ENCODE assay signal across 8 cellular contexts in the genomic region with DNA sequence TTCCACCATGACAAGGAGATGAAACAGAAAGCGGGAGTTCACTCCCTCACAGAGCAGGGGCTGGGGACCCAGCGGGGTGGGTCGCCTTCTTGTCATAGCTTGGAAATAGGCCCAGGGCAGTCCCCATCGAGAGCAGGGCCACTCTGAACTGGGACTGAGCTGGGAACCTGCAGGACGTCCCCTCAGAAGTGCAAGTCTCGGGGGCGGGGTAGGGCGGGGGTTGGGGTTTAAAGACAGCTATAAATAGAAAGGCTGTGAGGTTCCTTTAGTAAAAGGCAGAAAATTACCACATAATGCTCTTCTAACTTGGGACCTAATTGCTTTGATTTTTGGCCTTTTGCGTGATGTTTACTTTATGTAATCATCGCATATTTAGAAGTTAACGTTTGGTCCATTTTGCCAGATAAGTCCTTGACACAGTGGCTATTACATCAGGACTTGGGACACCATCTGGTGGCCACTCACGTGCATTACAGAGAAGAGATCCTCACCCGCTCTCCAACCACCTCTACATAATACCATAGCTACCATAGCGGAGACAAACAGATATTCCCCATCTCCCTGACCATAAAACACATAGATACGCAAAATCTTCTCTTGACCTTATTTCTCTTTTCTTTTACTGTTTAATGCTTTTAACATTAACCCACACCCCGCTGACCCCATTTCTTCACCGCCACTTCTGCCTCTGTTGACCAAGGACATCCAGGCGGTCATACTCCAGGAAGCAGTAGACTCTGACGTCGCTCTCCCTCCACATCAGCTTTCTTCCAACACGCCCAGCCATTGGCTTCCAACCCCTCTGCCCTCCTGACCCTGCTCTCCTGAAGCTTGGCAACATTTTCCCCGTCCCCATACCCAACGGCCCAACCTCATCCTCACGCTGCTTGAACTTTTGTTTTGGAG. TPM values are rescaled to one million over a fixed set of nuclear protein-coding genes. Genes with fewer than 3 reads are reported as not detected.
A peak's percentile ranks its signal among the peaks of the same experiment; 100 is the strongest.
DNase-seq lines count a peak whose midpoint lies in the region; ATAC-seq and TF ChIP-seq lines count a peak whose summit lies in the region.
"Had no signal": no experiment of that assay in that cellular context is flagged by ENCODE, and none has a peak within 500 bp of the region (broad histone marks: within the 10 kb centered on the region; RNA-seq: fewer than 3 reads in every experiment).

No MANE protein-coding gene starts in this region.

- H3K9me3 ChIP-seq in HUES6 (ENCODE audit: control insufficient read depth, insufficient read depth, low read depth, low read length) (no peaks in the 10 kb centered on the region), adrenal gland (replicated peaks in 1 of 3) (no peaks in the 10 kb centered on the region), heart left ventricle (no peaks in the 10 kb centered on the region), psoas muscle (no peaks in the 10 kb centered on the region)

- H3K27ac ChIP-seq in HUES6 (ENCODE audit: low read depth, low read length) (no peak overlapping the region), adrenal gland (no peak overlapping the region), heart left ventricle (no peak overlapping the region), psoas muscle (no peak overlapping the region)
- H3K27ac ChIP-seq: epithelial cell of prostate had no signal

- TF ChIP-seq CTCF in adrenal gland (IDR thresholded peaks at IDR 0.05) (peak; percentile 54 to 85 (median 80)), heart left ventricle (IDR thresholded peaks at IDR 0.05) (peak; percentile 78 to 90 (median 86)), psoas muscle (IDR thresholded peaks at IDR 0.05) (peak; percentile 67)

- peaks cover 16% of the 10 kb centered on the region for H3K4me1 ChIP-seq in HUES6 (ENCODE audit: control insufficient read depth, insufficient read depth, low read length)
- H3K4me1 ChIP-seq in adrenal gland (replicated peaks in 1 of 2) = peaks cover 0 to 7% of the 10 kb centered on the region in 2 donors
- H3K4me1 ChIP-seq in heart left ventricle = peaks cover 0 to 28% (median 0%) of the 10 kb centered on the region in 12 donors
- no peaks in the 10 kb centered on the region for H3K4me1 ChIP-seq in psoas muscle

- H3K36me3 ChIP-seq in HUES6 (ENCODE audit: control insufficient read depth, insufficient read depth, low read length) = no peaks in the 10 kb centered on the region
- H3K36me3 ChIP-seq in adrenal gland (replicated peaks in 1 of 2) = no peaks in the 10 kb centered on the region
- peaks cover 0 to 46% (median 0%) of the 10 kb centered on the region in 9 donors for H3K36me3 ChIP-seq in heart left ventricle
- H3K36me3 ChIP-seq in psoas muscle (ENCODE audit: insufficient read depth in 1 of 2, low read depth in 1 of 2) = no peaks in the 10 kb centered on the region

- H3K9ac ChIP-seq in HUES6 (ENCODE audit: low read length) = peak overlapping the region; percentile 44

- peak; percentile 19 for DNase-seq in GM04503 (ENCODE audit: low read depth)
- peak; percentile 55 to 60 for DNase-seq in SHP77 (lab: John Stamatoyannopoulos, UW)
- DNase-seq in adrenal gland = peak; percentile 50 to 85 (median 64)
- peak in 4 of 5 donors; percentile 40 to 65 (median 52) for DNase-seq in heart left ventricle
- no peak for DNase-seq in psoas muscle

- H3K27me3 ChIP-seq in HUES6 (ENCODE audit: control insufficient read depth, insufficient read depth, low read length) = no peaks in the 10 kb centered on the region
- H3K27me3 ChIP-seq in adrenal gland = no peaks in the 10 kb centered on the region
- peaks cover 0 to 4% (median 0%) of the 10 kb centered on the region in 9 donors for H3K27me3 ChIP-seq in heart left ventricle
- H3K27me3 ChIP-seq in psoas muscle (ENCODE audit: insufficient read depth in 3 of 3, low read length in 2 of 3) = peaks cover 0 to 7% (median 2%) of the 10 kb centered on the region in 3 donors

- ATAC-seq in heart left ventricle (peak; percentile 79 to 85 (median 82)), psoas muscle (peak in 1 of 4 donors; percentile 70), GM18498 (IDR thresholded peaks at IDR 0.05; ENCODE audit: unreplicated experiment) (no peak)

- intact Hi-C loops in adrenal gland (cut with DNase I) (no loop called here), heart left ventricle (cut with DNase I) (loop anchor here in 9 of 10 donors (5.0 to 10.0 kb wide), 9 partner anchors 58 to 480 kb away; no protein-coding TSS in a partner anchor), psoas muscle (cut with DNase I) (loop anchor here in 1 of 2 donors (10.0 kb wide), 1 partner anchor 100 kb away; a partner anchor contains a TSS)

- no peak for TF ChIP-seq POLR2A in adrenal gland (IDR thresholded peaks at IDR 0.05)
- TF ChIP-seq POLR2A in heart left ventricle (IDR thresholded peaks at IDR 0.05) = no peak

- H3K4me3 ChIP-seq in HUES6 (ENCODE audit: low read depth, low read length) (peak overlapping the region; percentile 57), adrenal gland (no peak overlapping the region), heart left ventricle (peak overlapping the region in 5 of 12 donors; percentile 4 to 20 (median 17)), psoas muscle (no peak overlapping the region)

- 38 to 44% (median 43%) methylated on average over 23 to 24 of the region's 24 CpGs for WGBS in adrenal gland, 4 donors
- WGBS in heart left ventricle, 4 donors = 43 to 46% (median 46%) methylated on average over 24 of the region's 24 CpGs
- 38 to 44% (median 42%) methylated on average over 24 of the region's 24 CpGs for WGBS in psoas muscle, 3 donors

RNA-seq across cellular contexts. Expression of a gene that starts 27.5 kb away (rescaled TPM):
- total RNA-seq in adrenal gland (1 to 10 TPM in 3 of 8 donors, under 1 TPM in 5; 0.48 to 1.7 (median 0.84) TPM), heart left ventricle (1 to 10 TPM in 6 of 9 donors, under 1 TPM in 3; 0.21 to 5.4 (median 1.1) TPM), psoas muscle (under 1 TPM; 0.28 to 0.58 (median 0.44) TPM)
- polyA plus RNA-seq in adrenal gland (1 to 10 TPM in 1 of 3 donors, under 1 TPM in 2; 0.26 to 1.5 (median 0.94) TPM), heart left ventricle (under 1 TPM; 0.69 to 0.76 TPM), psoas muscle (under 1 TPM; 0.08 to 0.53 (median 0.18) TPM)

Comparison
In these comparisons a context has a peak if more than half of its experiments do, and no peak if none do; other contexts are left out.
1. DNase-seq: peak in GM04503 (single experiment), SHP77 (2 of 2), adrenal gland (7 of 7) and heart left ventricle (4 of 5); none in psoas muscle (0 of 2).
2. intact Hi-C loops: an anchor here in heart left ventricle (5.0 to 10.0 kb wide); none called in adrenal gland.
3. Peak in every context shown above with its lines, with median percentiles within 50 percentile points of each other: CTCF ChIP-seq.